In genomic region chr17:63448655-63449054, GRCh38 we compare ENCODE assay signal across 2 cellular contexts.
TF ChIP-seq lines count a peak whose summit lies in the region.

No MANE protein-coding gene starts in this region.

TF ChIP-seq in GM23338, 12 proteins besides CTCF, POLR2A, EP300 and RAD21:
- TF ChIP-seq ZNF331 (CRISPR knock-in tag; IDR thresholded peaks at IDR 0.05; ENCODE audit: low read depth): no peak

TF ChIP-seq in H1, 55 proteins besides CTCF, POLR2A, EP300 and RAD21:
- TF ChIP-seq SRF (IDR thresholded peaks at IDR 0.05; ENCODE audit: low read depth, low read length): no peak
